Comparison of ENCODE assay signal across 1 cellular context in genomic region chr14:23160924-23161522, GRCh38.
TF ChIP-seq lines count a peak whose summit lies in the region.

No MANE protein-coding gene starts in this region.

TF ChIP-seq in IMR-90, 13 proteins besides CTCF, POLR2A, EP300 and RAD21:
- TF ChIP-seq CEBPB (IDR thresholded peaks at IDR 0.05; ENCODE audit: low read depth, low read length) (peak; percentile 59), ELK1 (IDR thresholded peaks at IDR 0.05; ENCODE audit: borderline replicate concordance, low read depth, low read length) (no peak), MAFK (IDR thresholded peaks at IDR 0.05; ENCODE audit: low read depth, low read length) (peak; percentile 100), RCOR1 (IDR thresholded peaks at IDR 0.05; ENCODE audit: insufficient replicate concordance, low read length) (no peak), BHLHE40 (IDR thresholded peaks at IDR 0.05; ENCODE audit: low read depth, low read length) (0 out of 2 replicates have a peak, but pooled peaks have one; percentile 6)
